12 cellular contexts compared by ENCODE assay signal in genomic region chr5:54021413-54022155, GRCh38.
DNase-seq lines count a peak whose midpoint lies in the region; ATAC-seq, FAIRE-seq and TF ChIP-seq lines count a peak whose summit lies in the region.
"Had no signal": no experiment of that assay in that cellular context is flagged by ENCODE, and none has a peak within 500 bp of the region (broad histone marks: within the 10 kb centered on the region; RNA-seq: fewer than 3 reads in every experiment).

No MANE protein-coding gene starts in this region.

- H3K9ac ChIP-seq in endodermal cell (ENCODE audit: extremely low read depth, low read length, poor library complexity, severe bottlenecking), result no peak overlapping the region
- H3K9ac ChIP-seq in colonic mucosa (ENCODE audit: low read depth in 2 of 2, low read length in 2 of 2), result no peak overlapping the region

- H3K27me3 ChIP-seq in A673 (replicated peaks; ENCODE audit: insufficient read depth, low read depth, low read length, poor library complexity), result no peaks in the 10 kb centered on the region
- H3K27me3 ChIP-seq in endodermal cell (ENCODE audit: control insufficient read depth, insufficient read depth, low read length, poor library complexity, severe bottlenecking), result no peaks in the 10 kb centered on the region
- H3K27me3 ChIP-seq in left lung, result no peaks in the 10 kb centered on the region
- H3K27me3 ChIP-seq in colonic mucosa, result no peaks in the 10 kb centered on the region
- H3K27me3 ChIP-seq in small intestine (ENCODE audit: control insufficient read depth in 2 of 2, insufficient read depth in 2 of 2, low read length in 2 of 2), result no peaks in the 10 kb centered on the region
- H3K27me3 ChIP-seq: MG63, SJCRH30 had no signal

- H3K4me1 ChIP-seq in A673 (ENCODE audit: insufficient read depth, low read length, poor library complexity, severe bottlenecking) (peaks cover 31% of the 10 kb centered on the region), endodermal cell (ENCODE audit: control insufficient read depth, insufficient read depth, low read length) (peaks cover 18% of the 10 kb centered on the region), left lung (peaks cover 0 to 10% of the 10 kb centered on the region in 2 donors), colonic mucosa (no peaks in the 10 kb centered on the region), small intestine (ENCODE audit: control insufficient read depth in 2 of 2, insufficient read depth in 1 of 2, low read depth in 1 of 2, low read length in 1 of 2) (peaks cover 2 to 4% of the 10 kb centered on the region in 2 donors)
- H3K4me1 ChIP-seq: SJCRH30 had no signal

- H3K27me3 Mint-ChIP-seq in endodermal cell (ENCODE audit: insufficient read depth), result no peaks in the 10 kb centered on the region
- H3K27me3 Mint-ChIP-seq: CD8-positive, alpha-beta memory T cell had no signal

- H3K4me1 Mint-ChIP-seq in endodermal cell, result peaks cover 71% of the 10 kb centered on the region

- CTCF ChIA-PET in A673 (lab: Charles Lee), result no interaction called here

- no peak for TF ChIP-seq CTCF in A673 (conservative IDR thresholded peaks at IDR 0.05; ENCODE audit: low read depth, low read length)
- no peak for TF ChIP-seq CTCF in endodermal cell (conservative IDR thresholded peaks at IDR 0.05)
- TF ChIP-seq CTCF in left lung (IDR thresholded peaks at IDR 0.05), result no peak
- TF ChIP-seq CTCF in colonic mucosa (IDR thresholded peaks at IDR 0.05), result no peak

- no peak overlapping the region for H3K4me3 Mint-ChIP-seq in endodermal cell

- no peaks in the 10 kb centered on the region for H3K9me3 Mint-ChIP-seq in endodermal cell
- H3K9me3 Mint-ChIP-seq: CD8-positive, alpha-beta memory T cell had no signal

- H3K27ac ChIP-seq in A673 (ENCODE audit: low read depth, low read length, poor library complexity, severe bottlenecking) (peak overlapping the region; percentile 73), endodermal cell (ENCODE audit: low read depth, low read length) (peak overlapping the region; percentile 49), left lung (no peak overlapping the region), substantia nigra (ENCODE audit: low read depth, low read length, poor library complexity, severe bottlenecking) (no peak overlapping the region), colonic mucosa (no peak overlapping the region), small intestine (ENCODE audit: low read depth in 1 of 2, low read length in 1 of 2) (no peak overlapping the region)
- H3K27ac ChIP-seq: SJCRH30 had no signal

- H3K4me3 ChIP-seq in A673 (ENCODE audit: low read depth, low read length, poor library complexity, severe bottlenecking) (peak overlapping the region; percentile 18), endodermal cell (ENCODE audit: low read length) (no peak overlapping the region), left lung (no peak overlapping the region), colonic mucosa (no peak overlapping the region), small intestine (ENCODE audit: low read depth in 1 of 2, low read length in 2 of 2) (no peak overlapping the region)
- H3K4me3 ChIP-seq: MG63, SJCRH30 had no signal

- ATAC-seq in left lung, result no peak

- H3K27ac Mint-ChIP-seq in endodermal cell, result peak overlapping the region; percentile 77

- intact Hi-C loops in A673 (cut with micrococcal nuclease; ENCODE audit: unreplicated experiment), result no loop called here
- intact Hi-C loops in left lung (cut with DNase I), result no loop called here
- intact Hi-C loops in colonic mucosa (cut with DNase I), result no loop called here

- DNase-seq in A673 (ENCODE audit: low spot score) (peak; percentile 69), HCEC 1CT (peak; percentile 33), SKM-1 treated with dmso at 0.1 percent for 144 hours (lab: John Stamatoyannopoulos, UW; ENCODE audit: unreplicated experiment) (peak; percentile 26), endodermal cell (no peak), left lung (no peak), substantia nigra (lab: John Stamatoyannopoulos, UW) (no peak), colonic mucosa (no peak), small intestine (no peak)
- DNase-seq: CD8-positive, alpha-beta memory T cell; MG63; SJCRH30; stimulated activated CD4-positive, alpha-beta T cell treated with anti-CD3 and anti-CD28 coated beads, Interleukin-4, amount 100 ng/mL, for 4 hours had no signal

- no peak for FAIRE-seq in small intestine (lab: Jason Lieb, UNC)

- peaks cover 3% of the 10 kb centered on the region for H3K36me3 Mint-ChIP-seq in endodermal cell (ENCODE audit: low read depth)

- POLR2A ChIA-PET in A673 (lab: Charles Lee; ENCODE audit: low non-redundant PET), result interaction anchor here (0.6 kb wide), 1 partner anchor 716 kb away, joined by 3 read pairs; no protein-coding TSS in a partner anchor

- H3K9me3 ChIP-seq in A673 (ENCODE audit: low read depth, low read length, poor library complexity, severe bottlenecking), result no peaks in the 10 kb centered on the region
- H3K9me3 ChIP-seq in endodermal cell (ENCODE audit: control insufficient read depth, low read length), result peaks cover 5% of the 10 kb centered on the region
- no peaks in the 10 kb centered on the region for H3K9me3 ChIP-seq in left lung
- H3K9me3 ChIP-seq in colonic mucosa, result no peaks in the 10 kb centered on the region
- H3K9me3 ChIP-seq in small intestine (ENCODE audit: control insufficient read depth, low read depth), result no peaks in the 10 kb centered on the region
- H3K9me3 ChIP-seq: SJCRH30 had no signal

- TSS peak; percentile 93 for BruUV-seq in A673 (replicated peaks; lab: Mats Ljungman, UMichigan)

- WGBS in endodermal cell (ENCODE audit: insufficient coverage in 1 of 2, insufficient read length in 1 of 2), 2 experiments, result 55 to 79% methylated on average over 3 to 5 of the region's 5 CpGs
- 60 to 75% (median 69%) methylated on average over 5 of the region's 5 CpGs for WGBS in small intestine, 3 donors

- no peaks in the 10 kb centered on the region for H3K36me3 ChIP-seq in A673 (ENCODE audit: insufficient read depth, low read length, poor library complexity, severe bottlenecking)
- H3K36me3 ChIP-seq in endodermal cell (ENCODE audit: control insufficient read depth, insufficient read depth, low read length), result no peaks in the 10 kb centered on the region
- no peaks in the 10 kb centered on the region for H3K36me3 ChIP-seq in left lung
- no peaks in the 10 kb centered on the region for H3K36me3 ChIP-seq in colonic mucosa
- no peaks in the 10 kb centered on the region for H3K36me3 ChIP-seq in small intestine (ENCODE audit: control insufficient read depth in 2 of 2, insufficient read depth in 2 of 2, low read length in 2 of 2)
- H3K36me3 ChIP-seq: MG63, SJCRH30 had no signal

Comparison
In these comparisons a context has a peak if more than half of its experiments do, and no peak if none do; other contexts are left out.
1. DNase-seq: peak in A673 (single experiment), HCEC 1CT (single experiment) and SKM-1 treated with dmso at 0.1 percent for 144 hours (single experiment); none in endodermal cell (single experiment), left lung (0 of 2), substantia nigra (0 of 49), colonic mucosa (single experiment) and small intestine (single experiment).
2. H3K27ac ChIP-seq: peak in A673 (single experiment) and endodermal cell (single experiment); none in left lung (0 of 2), substantia nigra (single experiment), colonic mucosa (single experiment) and small intestine (0 of 2).